Comparison of ENCODE assay signal across 12 cellular contexts in genomic region chr6:73004817-73005216, GRCh38.
DNase-seq lines count a peak whose midpoint lies in the region; ATAC-seq and TF ChIP-seq lines count a peak whose summit lies in the region.
"Had no signal": no experiment of that assay in that cellular context is flagged by ENCODE, and none has a peak within 500 bp of the region (broad histone marks: within the 10 kb centered on the region; RNA-seq: fewer than 3 reads in every experiment).

No MANE protein-coding gene starts in this region.

- peak; percentile 48 for ATAC-seq in GM18517 (IDR thresholded peaks at IDR 0.05; ENCODE audit: unreplicated experiment)
- peak; percentile 67 for ATAC-seq in HG02981 (IDR thresholded peaks at IDR 0.05; ENCODE audit: unreplicated experiment)
- ATAC-seq: K562 had no signal

- H3K27me3 Mint-ChIP-seq in endothelial cell (ENCODE audit: unreplicated experiment) = no peaks in the 10 kb centered on the region
- H3K27me3 Mint-ChIP-seq: CD4-positive, alpha-beta T cell had no signal

- H3K36me3 Mint-ChIP-seq in endothelial cell (ENCODE audit: low read depth, unreplicated experiment) = no peaks in the 10 kb centered on the region

- H3K27ac Mint-ChIP-seq in endothelial cell (ENCODE audit: unreplicated experiment) = no peak overlapping the region
- H3K27ac Mint-ChIP-seq: CD4-positive, alpha-beta T cell had no signal

- no peak for TF ChIP-seq CTCF in endothelial cell (IDR thresholded peaks at IDR 0.05; ENCODE audit: unreplicated experiment)

- no peaks in the 10 kb centered on the region for H3K4me1 Mint-ChIP-seq in endothelial cell (ENCODE audit: unreplicated experiment)

- H3K4me3 Mint-ChIP-seq in endothelial cell (ENCODE audit: unreplicated experiment) = no peak overlapping the region
- H3K4me3 Mint-ChIP-seq: CD4-positive, alpha-beta T cell had no signal

- DNase-seq in NCI-H69 (lab: John Stamatoyannopoulos, UW) (peak; percentile 25), endothelial cell (ENCODE audit: low spot score) (no peak), GF-D8 (lab: John Stamatoyannopoulos, UW) (no peak), DMS 273 (lab: John Stamatoyannopoulos, UW; ENCODE audit: unreplicated experiment) (no peak)
- DNase-seq: AML-193; Caco-2; CD4-positive, alpha-beta T cell; DMS79 treated with DMSO at 0.1 percent for 48 hours; IMR-90 had no signal

- no peaks in the 10 kb centered on the region for H3K9me3 Mint-ChIP-seq in endothelial cell (ENCODE audit: unreplicated experiment)
- H3K9me3 Mint-ChIP-seq: CD4-positive, alpha-beta T cell had no signal
